Comparison of ENCODE assay signal across 8 cellular contexts in the genomic region with DNA sequence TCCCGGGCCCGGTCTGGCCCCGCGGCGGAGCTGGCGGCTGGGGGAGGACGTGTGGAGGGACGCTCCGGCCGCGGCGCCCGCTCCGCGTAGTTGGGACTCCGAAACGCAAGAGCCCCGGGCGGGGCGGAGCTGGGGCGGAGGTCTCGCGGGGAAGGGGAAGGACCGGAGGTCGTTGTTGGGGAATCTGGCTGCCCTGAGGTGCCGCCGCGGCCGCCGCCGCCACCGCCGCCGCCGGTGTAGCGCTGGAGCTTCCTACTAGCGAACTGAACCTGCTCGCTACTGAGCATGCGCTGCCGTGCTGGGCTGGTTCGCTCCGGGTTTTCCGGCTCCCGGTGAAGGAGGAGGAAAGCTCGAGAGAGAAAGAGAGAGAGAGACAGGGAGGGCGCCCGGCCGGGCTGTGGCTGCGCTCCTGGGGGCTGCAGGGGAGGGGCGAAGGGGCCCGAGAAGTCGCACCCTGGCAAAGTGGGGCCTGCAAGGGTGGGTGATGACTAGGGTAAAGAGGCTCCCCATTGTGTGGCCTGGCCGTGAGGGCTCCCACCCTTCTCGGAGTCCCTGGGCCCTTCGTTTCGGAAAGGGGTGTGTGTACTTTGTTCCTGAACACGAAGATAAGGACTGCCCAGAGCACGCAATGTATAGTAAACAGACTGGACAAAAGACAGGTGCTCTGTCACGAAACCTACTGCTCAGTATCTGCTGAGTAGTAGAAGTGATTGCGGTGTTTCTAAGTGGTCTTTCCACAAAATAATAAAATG.
A peak's percentile ranks its signal among the peaks of the same experiment; 100 is the strongest.
DNase-seq lines count a peak whose midpoint lies in the region; ATAC-seq and TF ChIP-seq lines count a peak whose summit lies in the region.

A gene (minus strand): TSS at position 281 of the 752 bp plus-strand sequence. CDS start 629 bp downstream, outside the sequence.

- peak; percentile 96 for DNase-seq in AG20443 (ENCODE audit: low spot score)
- DNase-seq in NCI-H446 treated with DMSO at 0.1 percent for 48 hours (lab: John Stamatoyannopoulos, UW): peak; percentile 76
- peak; percentile 81 to 82 for DNase-seq in central memory CD8-positive, alpha-beta T cell (ENCODE audit: low spot score in 2 of 2)
- peak; percentile 94 for DNase-seq in iris pigment epithelial cell (ENCODE audit: low read depth)
- peak; percentile 93 for DNase-seq in stimulated activated CD4-positive, alpha-beta T cell treated with anti-CD3 and anti-CD28 coated beads, Interleukin-12 subunit alpha, Interleukin-12 subunit beta, amount 100 ng/mL, for 4 hours

- H3K4me1 Mint-ChIP-seq in central memory CD8-positive, alpha-beta T cell: peaks cover 64% of the 10 kb centered on the region

- peaks cover 26% of the 10 kb centered on the region for H3K36me3 Mint-ChIP-seq in central memory CD8-positive, alpha-beta T cell (ENCODE audit: insufficient read depth)

- TF ChIP-seq POLR2A in GM19099 (IDR thresholded peaks at IDR 0.05; ENCODE audit: extremely low read depth, insufficient read length, low read depth): peak; percentile 77

- H3K27me3 Mint-ChIP-seq in central memory CD8-positive, alpha-beta T cell: no peaks in the 10 kb centered on the region

- H3K9me3 Mint-ChIP-seq in central memory CD8-positive, alpha-beta T cell: no peaks in the 10 kb centered on the region

- H3K27ac Mint-ChIP-seq in central memory CD8-positive, alpha-beta T cell (ENCODE audit: low read depth): peak within 1 kb of the TSS; percentile 97

- H3K4me3 Mint-ChIP-seq in central memory CD8-positive, alpha-beta T cell: peak within 1 kb of the TSS; percentile 97

- peak; percentile 46 for ATAC-seq in HG03378 (IDR thresholded peaks at IDR 0.05; ENCODE audit: unreplicated experiment)
- ATAC-seq in activated CD4-positive, CD25-positive, alpha-beta regulatory T cell treated with anti-CD3 and anti-CD28 coated beads, Interleukin-2, amount 50 U/mL, for 24 hours: peak; percentile 51 to 58
- peak; percentile 54 for ATAC-seq in central memory CD8-positive, alpha-beta T cell (replicated peaks; ENCODE audit: extremely low read depth, poor library complexity, severe bottlenecking)

Comparison
In these comparisons a context has a peak if more than half of its experiments do, and no peak if none do; other contexts are left out.
1. Peak in every context shown above with its lines: DNase-seq and ATAC-seq.